In the genomic region with DNA sequence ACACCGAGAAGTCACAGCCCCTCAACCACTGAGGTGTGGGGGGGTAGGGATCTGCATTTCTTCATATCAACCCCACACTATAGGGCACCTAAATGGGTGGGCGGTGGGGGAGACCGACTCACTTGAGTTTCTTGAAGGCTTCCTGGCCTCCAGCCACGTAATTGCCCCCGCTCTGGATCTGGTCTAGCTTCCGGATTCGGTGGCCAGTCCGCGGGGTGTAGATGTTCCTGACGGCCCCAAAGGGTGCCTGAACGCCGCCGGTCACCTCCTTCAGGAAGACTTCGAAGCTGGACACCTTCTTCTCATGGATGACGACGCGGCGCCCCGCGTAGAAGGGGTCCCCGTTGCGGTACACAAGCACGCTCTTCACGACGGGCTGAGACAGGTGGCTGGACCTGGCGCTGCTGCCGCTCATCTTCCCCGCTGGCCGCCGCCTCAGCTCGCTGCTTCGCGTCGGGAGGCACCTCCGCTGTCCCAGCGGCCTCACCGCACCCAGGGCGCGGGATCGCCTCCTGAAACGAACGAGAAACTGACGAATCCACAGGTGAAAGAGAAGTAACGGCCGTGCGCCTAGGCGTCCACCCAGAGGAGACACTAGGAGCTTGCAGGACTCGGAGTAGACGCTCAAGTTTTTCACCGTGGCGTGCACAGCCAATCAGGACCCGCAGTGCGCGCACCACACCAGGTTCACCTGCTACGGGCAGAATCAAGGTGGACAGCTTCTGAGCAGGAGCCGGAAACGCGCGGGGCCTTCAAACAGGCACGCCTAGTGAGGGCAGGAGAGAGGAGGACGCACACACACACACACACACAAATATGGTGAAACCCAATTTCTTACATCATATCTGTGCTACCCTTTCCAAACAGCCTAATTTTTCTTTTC, we compare ENCODE assay signal across 1 cellular context.
TF ChIP-seq lines count a peak whose summit lies in the region.

A gene (minus strand): TSS at position 724 of the 883 bp plus-strand sequence. CDS start 309 bp downstream, at position 415.

TF ChIP-seq in IMR-90, 13 proteins besides CTCF, POLR2A, EP300 and RAD21 (continued from another document):
- TF ChIP-seq, protein P1, sequence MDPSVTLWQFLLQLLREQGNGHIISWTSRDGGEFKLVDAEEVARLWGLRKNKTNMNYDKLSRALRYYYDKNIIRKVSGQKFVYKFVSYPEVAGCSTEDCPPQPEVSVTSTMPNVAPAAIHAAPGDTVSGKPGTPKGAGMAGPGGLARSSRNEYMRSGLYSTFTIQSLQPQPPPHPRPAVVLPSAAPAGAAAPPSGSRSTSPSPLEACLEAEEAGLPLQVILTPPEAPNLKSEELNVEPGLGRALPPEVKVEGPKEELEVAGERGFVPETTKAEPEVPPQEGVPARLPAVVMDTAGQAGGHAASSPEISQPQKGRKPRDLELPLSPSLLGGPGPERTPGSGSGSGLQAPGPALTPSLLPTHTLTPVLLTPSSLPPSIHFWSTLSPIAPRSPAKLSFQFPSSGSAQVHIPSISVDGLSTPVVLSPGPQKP (IDR thresholded peaks at IDR 0.05; ENCODE audit: borderline replicate concordance, low read depth, low read length): no peak
- no peak for TF ChIP-seq MXI1 (IDR thresholded peaks at IDR 0.05; ENCODE audit: borderline replicate concordance, low read depth, low read length)
- no peak for TF ChIP-seq SMC3 (IDR thresholded peaks at IDR 0.05; ENCODE audit: low read depth, low read length)
- no peak for TF ChIP-seq RFX5 (IDR thresholded peaks at IDR 0.05; ENCODE audit: low read depth, low read length)
- TF ChIP-seq, protein P2, sequence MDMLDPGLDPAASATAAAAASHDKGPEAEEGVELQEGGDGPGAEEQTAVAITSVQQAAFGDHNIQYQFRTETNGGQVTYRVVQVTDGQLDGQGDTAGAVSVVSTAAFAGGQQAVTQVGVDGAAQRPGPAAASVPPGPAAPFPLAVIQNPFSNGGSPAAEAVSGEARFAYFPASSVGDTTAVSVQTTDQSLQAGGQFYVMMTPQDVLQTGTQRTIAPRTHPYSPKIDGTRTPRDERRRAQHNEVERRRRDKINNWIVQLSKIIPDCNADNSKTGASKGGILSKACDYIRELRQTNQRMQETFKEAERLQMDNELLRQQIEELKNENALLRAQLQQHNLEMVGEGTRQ (IDR thresholded peaks at IDR 0.05; ENCODE audit: low read depth, low read length): no peak
- TF ChIP-seq MAFK (IDR thresholded peaks at IDR 0.05; ENCODE audit: low read depth, low read length): no peak
- TF ChIP-seq BHLHE40 (IDR thresholded peaks at IDR 0.05; ENCODE audit: low read depth, low read length): no peak
- TF ChIP-seq CHD1 (IDR thresholded peaks at IDR 0.05; ENCODE audit: low read depth, low read length): no peak
- no peak for TF ChIP-seq FOS (IDR thresholded peaks at IDR 0.05; ENCODE audit: low read depth, low read length)
- no peak for TF ChIP-seq RCOR1 (IDR thresholded peaks at IDR 0.05; ENCODE audit: insufficient replicate concordance, low read length)
